1 cellular context compared by ENCODE assay signal in genomic region chr17:13420294-13421277, GRCh38.
TF ChIP-seq lines count a peak whose summit lies in the region.

No MANE protein-coding gene starts in this region.

TF ChIP-seq in HEK293, 187 proteins besides CTCF, POLR2A, EP300 and RAD21 (continued from another document):
- TF ChIP-seq ZBTB11 (tag by site-specific recombination; conservative IDR thresholded peaks at IDR 0.05; ENCODE audit: low read depth) (no peak), ZNF768 (tag by site-specific recombination; IDR thresholded peaks at IDR 0.05) (no peak), ZNF624 (tag by site-specific recombination; IDR thresholded peaks at IDR 0.05) (no peak), ZNF324 (tag by site-specific recombination; IDR thresholded peaks at IDR 0.05) (peak; percentile 92), ZNF747 (tag by site-specific recombination; IDR thresholded peaks at IDR 0.05) (no peak), ZFP69B (tag by site-specific recombination; IDR thresholded peaks at IDR 0.05) (no peak; the same call in 1 of the 2 replicates), ZBTB7A (tag by site-specific recombination; IDR thresholded peaks at IDR 0.05; ENCODE audit: low read depth) (no peak), ZNF274 (IDR thresholded peaks at IDR 0.05; ENCODE audit: low read length) (no peak), ZNF274 (tag by site-specific recombination; IDR thresholded peaks at IDR 0.05; ENCODE audit: borderline replicate concordance) (no peak), ZNF18 (tag by site-specific recombination; IDR thresholded peaks at IDR 0.05) (no peak), ZNF514 (tag by site-specific recombination; IDR thresholded peaks at IDR 0.05) (no peak), BCL11A (tag by site-specific recombination; IDR thresholded peaks at IDR 0.05; ENCODE audit: low read depth) (peak; percentile 75), ZFP37 (tag by site-specific recombination; IDR thresholded peaks at IDR 0.05) (no peak), ZNF426 (tag by site-specific recombination; IDR thresholded peaks at IDR 0.05) (no peak), ZFHX2 (tag by site-specific recombination; conservative IDR thresholded peaks at IDR 0.05) (no peak), PRDM6 (tag by site-specific recombination; IDR thresholded peaks at IDR 0.05) (0 out of 2 replicates have a peak, but pooled peaks have one; percentile 32), ZNF473 (tag by site-specific recombination; IDR thresholded peaks at IDR 0.05) (no peak), ZNF677 (tag by site-specific recombination; IDR thresholded peaks at IDR 0.05) (no peak), GFI1B (tag by site-specific recombination; IDR thresholded peaks at IDR 0.05) (no peak), ZNF549 (tag by site-specific recombination; IDR thresholded peaks at IDR 0.05) (no peak), ZNF302 (tag by site-specific recombination; IDR thresholded peaks at IDR 0.05; ENCODE audit: low read depth) (no peak), ZSCAN16 (tag by site-specific recombination; IDR thresholded peaks at IDR 0.05) (no peak), ZNF623 (tag by site-specific recombination; IDR thresholded peaks at IDR 0.05) (no peak), REST (tag by site-specific recombination; IDR thresholded peaks at IDR 0.05) (no peak), ZNF433 (tag by site-specific recombination; IDR thresholded peaks at IDR 0.05; ENCODE audit: low read depth) (no peak), ZSCAN4 (tag by site-specific recombination; IDR thresholded peaks at IDR 0.05) (peak; percentile 61), ZNF112 (tag by site-specific recombination; IDR thresholded peaks at IDR 0.05) (no peak), ZNF140 (tag by site-specific recombination; IDR thresholded peaks at IDR 0.05) (no peak), ZFP3 (tag by site-specific recombination; IDR thresholded peaks at IDR 0.05; ENCODE audit: low read depth) (no peak), ELK4 (IDR thresholded peaks at IDR 0.05; ENCODE audit: borderline replicate concordance, low read depth, low read length) (no peak), ZBTB6 (tag by site-specific recombination; IDR thresholded peaks at IDR 0.05) (peak; percentile 18; the same call in 1 of the 2 replicates), ZNF221 (tag by site-specific recombination; IDR thresholded peaks at IDR 0.05; ENCODE audit: borderline replicate concordance) (no peak), ZNF211 (tag by site-specific recombination; IDR thresholded peaks at IDR 0.05; ENCODE audit: low read depth) (no peak), ZNF600 (tag by site-specific recombination; IDR thresholded peaks at IDR 0.05) (no peak), ZNF169 (tag by site-specific recombination; IDR thresholded peaks at IDR 0.05) (no peak), ZNF692 (tag by site-specific recombination; IDR thresholded peaks at IDR 0.05) (peak; percentile 76), ZNF658 (tag by site-specific recombination; IDR thresholded peaks at IDR 0.05) (no peak), ZNF416 (tag by site-specific recombination; IDR thresholded peaks at IDR 0.05) (no peak), BCL11B (tag by site-specific recombination; IDR thresholded peaks at IDR 0.05; ENCODE audit: low read depth) (no peak), ZNF585B (tag by site-specific recombination; IDR thresholded peaks at IDR 0.05) (no peak), ZNF596 (tag by site-specific recombination; IDR thresholded peaks at IDR 0.05) (no peak), ZNF350 (tag by site-specific recombination; IDR thresholded peaks at IDR 0.05) (no peak)
